ENCODE assay signal across 16 cellular contexts in genomic region chr5:32206799-32207634, GRCh38. TPM values are rescaled to one million over a fixed set of nuclear protein-coding genes. Genes with fewer than 3 reads are reported as not detected.
DNase-seq lines count a peak whose midpoint lies in the region; ATAC-seq and FAIRE-seq lines count a peak whose summit lies in the region.
"Had no signal": no experiment of that assay in that cellular context is flagged by ENCODE, and none has a peak within 500 bp of the region (broad histone marks: within the 10 kb centered on the region; RNA-seq: fewer than 3 reads in every experiment).

No MANE protein-coding gene starts in this region.

- H3K4me3 ChIP-seq in muscle layer of duodenum (ENCODE audit: low read depth in 1 of 2, low read length in 2 of 2): no peak overlapping the region
- H3K4me3 ChIP-seq: skin epidermis had no signal

- peak; percentile 34 for ATAC-seq in GM21717 (IDR thresholded peaks at IDR 0.05; ENCODE audit: unreplicated experiment)
- no peak for ATAC-seq in GM19395 (IDR thresholded peaks at IDR 0.05; ENCODE audit: unreplicated experiment)
- ATAC-seq in HG03521 (IDR thresholded peaks at IDR 0.05; ENCODE audit: unreplicated experiment): no peak

- no peaks in the 10 kb centered on the region for H3K4me1 ChIP-seq in muscle layer of duodenum (ENCODE audit: control insufficient read depth in 1 of 2, insufficient read depth in 2 of 2, low read length in 2 of 2)

- H3K27me3 ChIP-seq in muscle layer of duodenum (ENCODE audit: low read depth, low read length): no peaks in the 10 kb centered on the region

- peak overlapping the region; percentile 47 for H3K27ac ChIP-seq in muscle layer of duodenum (ENCODE audit: low read length)
- H3K27ac ChIP-seq: 22Rv1, neutrophil, skin epidermis had no signal

- DNase-seq in SIG-M5 treated with dmso at 0.1 percent for 504 hours (lab: John Stamatoyannopoulos, UW; ENCODE audit: unreplicated experiment) (peak; percentile 75), SIG-M5 (lab: John Stamatoyannopoulos, UW) (no peak), MV-4-11 (lab: John Stamatoyannopoulos, UW) (peak; percentile 76), frontal cortex (ENCODE audit: low spot score in 2 of 2) (no peak)
- DNase-seq: activated CD4-positive, alpha-beta T cell treated with anti-CD3 and anti-CD28 coated beads, Interleukin-2, amount 50 U/mL, for 48 hours; activated naive CD4-positive, alpha-beta T cell; effector memory CD4-positive, alpha-beta T cell; foreskin fibroblast; NCI-H1048 had no signal

- H3K9me3 ChIP-seq in muscle layer of duodenum (ENCODE audit: control insufficient read depth in 1 of 2, low read length in 2 of 2): no peaks in the 10 kb centered on the region
- H3K9me3 ChIP-seq: neutrophil had no signal

- no peak for FAIRE-seq in frontal cortex (lab: Jason Lieb, UNC)

- H3K36me3 ChIP-seq in muscle layer of duodenum (ENCODE audit: control insufficient read depth in 1 of 2, insufficient read depth in 2 of 2, low read length in 2 of 2): no peaks in the 10 kb centered on the region
- H3K36me3 ChIP-seq: neutrophil had no signal

RNA-seq across cellular contexts. Expression of gene GOLPH3, which starts 32.9 kb away (rescaled TPM):
- total RNA-seq in frontal cortex: 66.9 TPM

Comparison
In these comparisons a context has a peak if more than half of its experiments do, and no peak if none do; other contexts are left out.
1. DNase-seq: peak in SIG-M5 treated with dmso at 0.1 percent for 504 hours (single experiment) and MV-4-11 (single experiment); none in SIG-M5 (single experiment) and frontal cortex (0 of 2).